ENCODE assay signal across 30 cellular contexts in the genomic region with DNA sequence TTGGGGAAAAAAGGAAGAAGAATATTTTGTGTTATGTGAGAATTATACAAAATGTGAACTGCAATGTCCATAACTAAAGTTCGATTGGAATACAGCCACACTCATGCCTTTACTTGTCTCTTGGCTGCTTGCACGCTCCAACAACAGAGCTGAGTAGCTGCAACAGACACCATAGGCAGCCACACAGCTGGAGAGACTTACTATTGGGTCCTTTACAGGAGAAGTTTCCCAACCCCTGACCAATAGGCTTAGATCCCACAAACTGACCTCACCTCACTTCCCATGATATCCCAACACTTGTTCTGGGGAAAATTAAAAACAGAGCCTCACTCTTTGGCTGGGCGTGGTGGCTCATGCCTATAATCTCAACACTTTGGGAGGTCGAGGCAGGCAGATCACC.
"Had no signal": no experiment of that assay in that cellular context is flagged by ENCODE, and none has a peak within 500 bp of the region (broad histone marks: within the 10 kb centered on the region; RNA-seq: fewer than 3 reads in every experiment).

No MANE protein-coding gene starts in this region.

- DNase-seq: activated CD4-positive, alpha-beta memory T cell treated with anti-CD3 and anti-CD28 coated beads for 36 hours; activated CD4-positive, alpha-beta T cell treated with anti-CD3 and anti-CD28 coated beads for 36 hours; activated CD4-positive, alpha-beta T cell treated with anti-CD3 and anti-CD28 coated beads, Interleukin-2, amount 50 U/mL, for 1 hour; activated CD8-positive, alpha-beta memory T cell treated with anti-CD3 and anti-CD28 coated beads, Interleukin-2, amount 50 U/mL, for 4 hours; activated naive CD4-positive, alpha-beta T cell treated with anti-CD3 and anti-CD28 coated beads, Interleukin-2, amount 10 ng/mL, durations not matched to agents 7 days and 5 days; activated naive CD8-positive, alpha-beta T cell treated with anti-CD3 and anti-CD28 coated beads, Interleukin-2, amount 50 U/mL, for 24 hours; activated T-cell treated with anti-CD3 and anti-CD28 coated beads for 4 hours; activated T-cell treated with anti-CD3 and anti-CD28 coated beads, Interleukin-2, amount 50 U/mL, for 4 hours; amniotic stem cell; aorta; brain microvascular endothelial cell; NCI-H1048; NCI-H1105 treated with DMSO at 0.1 percent for 48 hours; NCI-H1436; NCI-H1694; NCI-H1930; NCI-H2081 treated with DMSO at 0.1 percent for 48 hours; NCI-H345; NCI-H524 treated with DMSO at 0.1 percent for 48 hours; NK-92 treated with Interleukin-12 subunit alpha and Interleukin-12 subunit beta, amount 100 ng/mL, for 24 hours; PC-3; Peyer's patch; RPMI8226; SHP77 treated with DMSO at 0.1 percent for 48 hours; SK-N-SH had no signal

- ATAC-seq: activated CD4-positive, alpha-beta T cell treated with anti-CD3 and anti-CD28 coated beads for 36 hours; activated CD4-positive, CD25-positive, alpha-beta regulatory T cell treated with anti-CD3 and anti-CD28 coated beads, Interleukin-2, amount 50 U/mL, for 24 hours; activated naive CD8-positive, alpha-beta T cell treated with anti-CD3 and anti-CD28 coated beads, Interleukin-2, amount 50 U/mL, for 24 hours; activated T-cell treated with anti-CD3 and anti-CD28 coated beads, Interleukin-2, amount 50 U/mL, for 4 hours; K562; PC-3; WTC11 had no signal

- H3K4me3 ChIP-seq: cardiac muscle cell, K562, Peyer's patch, SJSA1 had no signal
